7 cellular contexts compared by ENCODE assay signal in genomic region chr11:103935219-103935618, GRCh38.
"Had no signal": no experiment of that assay in that cellular context is flagged by ENCODE, and none has a peak within 500 bp of the region (broad histone marks: within the 10 kb centered on the region; RNA-seq: fewer than 3 reads in every experiment).

No MANE protein-coding gene starts in this region.

- FAIRE-seq: H1, H54, K562 had no signal

- DNase-seq: H9, HCEC 1CT, IMR-90, KG1 had no signal

- ATAC-seq: K562 had no signal

- H3K27ac Mint-ChIP-seq: H9 had no signal

- H3K9me3 Mint-ChIP-seq: H9 had no signal

- H3K4me3 Mint-ChIP-seq: H9 had no signal

- H3K4me3 ChIP-seq: K562 had no signal
